Comparison of ENCODE assay signal across 1 cellular context in genomic region chr15:67823371-67824156, GRCh38.
TF ChIP-seq lines count a peak whose summit lies in the region.

No MANE protein-coding gene starts in this region.

TF ChIP-seq in SK-N-SH, 30 proteins besides CTCF, POLR2A, EP300 and RAD21 (continued from another document):
- no peak for TF ChIP-seq CHD2 (IDR thresholded peaks at IDR 0.05; ENCODE audit: low read length, partially characterized antibody)
